21 cellular contexts compared by ENCODE assay signal in genomic region chr22:47062126-47062525, GRCh38.
"Had no signal": no experiment of that assay in that cellular context is flagged by ENCODE, and none has a peak within 500 bp of the region (broad histone marks: within the 10 kb centered on the region; RNA-seq: fewer than 3 reads in every experiment).

No MANE protein-coding gene starts in this region.

- H3K4me3 Mint-ChIP-seq: effector memory CD8-positive, alpha-beta T cell; immature natural killer cell; naive thymus-derived CD4-positive, alpha-beta T cell had no signal

- DNase-seq: central memory CD4-positive, alpha-beta T cell; effector memory CD8-positive, alpha-beta T cell; esophagus squamous epithelium; foreskin fibroblast; glutamatergic neuron; immature natural killer cell; left cardiac atrium; mesendoderm; naive thymus-derived CD4-positive, alpha-beta T cell; occipital lobe; psoas muscle; sigmoid colon; stimulated activated CD4-positive, alpha-beta T cell treated with anti-CD3 and anti-CD28 coated beads, Interleukin-12 subunit alpha, Interleukin-12 subunit beta, amount 100 ng/mL, for 4 hours; stimulated activated naive CD4-positive, alpha-beta T cell; substantia nigra; trophoblast cell had no signal

- H3K27ac ChIP-seq: esophagus squamous epithelium, gastroesophageal sphincter, parathyroid adenoma, psoas muscle, sigmoid colon, skin epidermis, stomach, thoracic aorta had no signal

- H3K36me3 ChIP-seq: sigmoid colon had no signal

- H3K9me3 ChIP-seq: esophagus squamous epithelium, gastroesophageal sphincter, psoas muscle, sigmoid colon, stomach, thoracic aorta had no signal

- H3K27me3 ChIP-seq: esophagus squamous epithelium, gastroesophageal sphincter, sigmoid colon, stomach had no signal

- H3K27ac Mint-ChIP-seq: immature natural killer cell had no signal

- H3K27me3 Mint-ChIP-seq: effector memory CD8-positive, alpha-beta T cell; naive thymus-derived CD4-positive, alpha-beta T cell had no signal

- H3K4me3 ChIP-seq: esophagus squamous epithelium, gastroesophageal sphincter, psoas muscle, sigmoid colon, skin epidermis, stomach, thoracic aorta had no signal

- ATAC-seq: effector memory CD8-positive, alpha-beta T cell; gastroesophageal sphincter; left cardiac atrium; naive thymus-derived CD4-positive, alpha-beta T cell; psoas muscle had no signal

- H3K4me1 ChIP-seq: esophagus squamous epithelium, gastroesophageal sphincter, parathyroid adenoma, psoas muscle, stomach had no signal

- H3K9me3 Mint-ChIP-seq: effector memory CD8-positive, alpha-beta T cell; immature natural killer cell had no signal
